ENCODE assay signal across 20 cellular contexts in genomic region chr3:125359700-125360099, GRCh38. TPM values are rescaled to one million over a fixed set of nuclear protein-coding genes. Genes with fewer than 3 reads are reported as not detected.
A peak's percentile ranks its signal among the peaks of the same experiment; 100 is the strongest.
DNase-seq lines count a peak whose midpoint lies in the region; ATAC-seq, FAIRE-seq and TF ChIP-seq lines count a peak whose summit lies in the region.
"Had no signal": no experiment of that assay in that cellular context is flagged by ENCODE, and none has a peak within 500 bp of the region (broad histone marks: within the 10 kb centered on the region; RNA-seq: fewer than 3 reads in every experiment).

No MANE protein-coding gene starts in this region.

- H3K27ac ChIP-seq in OCI-LY7 (ENCODE audit: low read depth, low read length, poor library complexity, severe bottlenecking) (no peak overlapping the region), neuronal stem cell (replicated peaks; ENCODE audit: low read length) (no peak overlapping the region), lower lobe of right lung (no peak overlapping the region)
- H3K27ac ChIP-seq: adrenal gland, dorsolateral prefrontal cortex, left lung, parathyroid adenoma, vagina had no signal

- no peak overlapping the region for H2BK5ac ChIP-seq in neuronal stem cell (ENCODE audit: low read length)

- peak overlapping the region; percentile 32; the same call in 1 of the 2 replicates for H3K4me2 ChIP-seq in OCI-LY7 (ENCODE audit: low read length)
- H3K4me2 ChIP-seq in neuronal stem cell (ENCODE audit: insufficient read depth, low read length, poor library complexity, severe bottlenecking) = no peak overlapping the region

- DNase-seq in T-helper 2 cell treated with Interferon-gamma antibody and Interleukin-4, amounts not matched to agents 5 μg/mL and 100 μg/mL, for 36 hours (ENCODE audit: low spot score) = no peak
- DNase-seq in T-helper 2 cell (no peak), GM12892 (ENCODE audit: insufficient read length) (no peak), OCI-LY7 (ENCODE audit: low spot score) (no peak), neuronal stem cell (ENCODE audit: low spot score) (no peak), HAP-1 (ENCODE audit: low spot score in 2 of 2) (no peak), erythroblast (lab: John Stamatoyannopoulos, UW) (no peak), lower lobe of right lung (no peak)
- DNase-seq: activated CD4-positive, alpha-beta T cell treated with anti-CD3 and anti-CD28 coated beads, Interleukin-2, amount 10 ng/mL, durations not matched to agents 7 days and 5 days; adrenal gland; dorsolateral prefrontal cortex; left lung; NCI-H2029 treated with DMSO at 0.1 percent for 48 hours; NCI-H82; stimulated activated CD4-positive, alpha-beta T cell treated with anti-CD3 and anti-CD28 coated beads, Interleukin-2, amount 100 ng/mL, for 48 hours had no signal

- peaks cover 33% of the 10 kb centered on the region for H4K20me1 ChIP-seq in OCI-LY7 (ENCODE audit: insufficient read depth, low read length)

- intact Hi-C loops in OCI-LY7 (cut with micrococcal nuclease; ENCODE audit: unreplicated experiment) = no loop called here
- intact Hi-C loops in lower lobe of right lung (cut with DNase I) = no loop called here

- H3K14ac ChIP-seq in neuronal stem cell (ENCODE audit: low read length) = no peak overlapping the region

- no peaks in the 10 kb centered on the region for H3K27me3 Mint-ChIP-seq in T-helper 2 cell treated with Interferon-gamma antibody and Interleukin-4, amounts not matched to agents 5 μg/mL and 100 μg/mL, for 36 hours (ENCODE audit: low read depth)
- H3K27me3 Mint-ChIP-seq: activated CD4-positive, alpha-beta T cell treated with anti-CD3 and anti-CD28 coated beads, Interleukin-2, amount 10 ng/mL, durations not matched to agents 7 days and 5 days had no signal

- H3K9me2 ChIP-seq in OCI-LY7 (ENCODE audit: insufficient read depth, low read length) = no peaks in the 10 kb centered on the region

- H3K36me3 Mint-ChIP-seq in T-helper 2 cell treated with Interferon-gamma antibody and Interleukin-4, amounts not matched to agents 5 μg/mL and 100 μg/mL, for 36 hours (ENCODE audit: low read depth) = peaks cover 6% of the 10 kb centered on the region

- in situ Hi-C loops in HAP-1 (cut with MboI; ENCODE audit: low sequenced_read_pairs) = no loop called here

- H3K36me3 ChIP-seq in OCI-LY7 (ENCODE audit: insufficient read depth, low read length) (peaks cover 22% of the 10 kb centered on the region), neuronal stem cell (replicated peaks in 1 of 2; ENCODE audit: control insufficient read depth in 2 of 2, insufficient read depth in 2 of 2, low read length in 2 of 2) (peaks cover 0 to 10% of the 10 kb centered on the region in 2 donors), HAP-1 (replicated peaks) (no peaks in the 10 kb centered on the region), lower lobe of right lung (no peaks in the 10 kb centered on the region)
- H3K36me3 ChIP-seq: adrenal gland, left lung, vagina had no signal

- H3K9me3 ChIP-seq in OCI-LY7 (ENCODE audit: low read length) (no peaks in the 10 kb centered on the region), neuronal stem cell (replicated peaks in 1 of 2; ENCODE audit: control insufficient read depth in 2 of 2, insufficient read depth in 1 of 2, low read depth in 1 of 2, low read length in 2 of 2) (no peaks in the 10 kb centered on the region), HAP-1 (no peaks in the 10 kb centered on the region), lower lobe of right lung (no peaks in the 10 kb centered on the region)
- H3K9me3 ChIP-seq: adrenal gland, left lung, vagina had no signal

- no TSS peak for BruUV-seq in OCI-LY7 (replicated peaks; lab: Mats Ljungman, UMichigan)

- no peak overlapping the region for H4K91ac ChIP-seq in neuronal stem cell (ENCODE audit: low read depth, low read length, poor library complexity)

- H2BK15ac ChIP-seq in neuronal stem cell (ENCODE audit: low read length) = no peak overlapping the region

- CTCF ChIA-PET in OCI-LY7 (lab: Charles Lee; ENCODE audit: unreplicated experiment) = no interaction called here

- peak; percentile 21 for FAIRE-seq in GM12892 (lab: Jason Lieb, UNC)
- FAIRE-seq: RCC 7860, TTC549 had no signal

- ATAC-seq in lower lobe of right lung = no peak
- ATAC-seq: esophagus mucosa, left lung had no signal

- H3K4me3 ChIP-seq in OCI-LY7 (ENCODE audit: low read depth, low read length, poor library complexity, severe bottlenecking) (no peak overlapping the region), neuronal stem cell (ENCODE audit: low read length in 2 of 2) (peak overlapping the region in 1 of 2 donors; percentile 69), HAP-1 (no peak overlapping the region), lower lobe of right lung (no peak overlapping the region)
- H3K4me3 ChIP-seq: adrenal gland, dorsolateral prefrontal cortex, left lung, vagina had no signal

- no peak overlapping the region for H2AK5ac ChIP-seq in neuronal stem cell (ENCODE audit: low read depth, low read length)

- H2BK12ac ChIP-seq in neuronal stem cell (ENCODE audit: low read length) = no peak overlapping the region

- H3K79me1 ChIP-seq in neuronal stem cell (ENCODE audit: low read depth, low read length) = peaks cover 5% of the 10 kb centered on the region

- peaks cover 30% of the 10 kb centered on the region for H3K4me1 Mint-ChIP-seq in T-helper 2 cell treated with Interferon-gamma antibody and Interleukin-4, amounts not matched to agents 5 μg/mL and 100 μg/mL, for 36 hours (ENCODE audit: low read depth)

- H3K9ac ChIP-seq in neuronal stem cell (ENCODE audit: low read depth, low read length, poor library complexity) = no peak overlapping the region
- H3K9ac ChIP-seq: parathyroid adenoma had no signal

- H3K4me1 ChIP-seq in OCI-LY7 (ENCODE audit: insufficient read depth, low read length, poor library complexity, severe bottlenecking) (peaks cover 31% of the 10 kb centered on the region), neuronal stem cell (ENCODE audit: control insufficient read depth in 2 of 2, insufficient read depth in 1 of 2, low read depth in 1 of 2, low read length in 2 of 2) (no peaks in the 10 kb centered on the region), HAP-1 (peaks cover 19% of the 10 kb centered on the region), lower lobe of right lung (peaks cover 22% of the 10 kb centered on the region)
- H3K4me1 ChIP-seq: parathyroid adenoma had no signal

- H3K4me3 Mint-ChIP-seq in T-helper 2 cell treated with Interferon-gamma antibody and Interleukin-4, amounts not matched to agents 5 μg/mL and 100 μg/mL, for 36 hours = no peak overlapping the region
- H3K4me3 Mint-ChIP-seq: activated CD4-positive, alpha-beta T cell treated with anti-CD3 and anti-CD28 coated beads, Interleukin-2, amount 10 ng/mL, durations not matched to agents 7 days and 5 days had no signal

- H2BK120ac ChIP-seq in neuronal stem cell (ENCODE audit: low read depth, low read length) = no peak overlapping the region

- no peak for TF ChIP-seq CTCF in OCI-LY7 (conservative IDR thresholded peaks at IDR 0.05; ENCODE audit: low read length)
- TF ChIP-seq CTCF in lower lobe of right lung (IDR thresholded peaks at IDR 0.05) = no peak

- POLR2A ChIA-PET in OCI-LY7 (lab: Charles Lee) = interaction anchor here (0.6 kb wide), 4 partner anchors 8 to 291 kb away, joined by 3 to 4 read pairs (median 3); no protein-coding TSS in a partner anchor

- WGBS in neuronal stem cell (ENCODE audit: extremely low coverage in 2 of 2, insufficient read length in 2 of 2, insufficient replicate concordance in 1 of 2), 2 donors = no CpG with 5 or more reads among the region's 9 CpGs

- H3K27me3 ChIP-seq in neuronal stem cell (ENCODE audit: control insufficient read depth in 3 of 3, insufficient read depth in 3 of 3, low read depth in 1 of 3, low read length in 3 of 3) = no peaks in the 10 kb centered on the region
- H3K27me3 ChIP-seq in HAP-1 (ENCODE audit: low read depth) = no peaks in the 10 kb centered on the region
- H3K27me3 ChIP-seq in lower lobe of right lung (ENCODE audit: low read depth) = no peaks in the 10 kb centered on the region
- H3K27me3 ChIP-seq: adrenal gland, dorsolateral prefrontal cortex, left lung, vagina had no signal

- TF ChIP-seq POLR2A in GM12892 (IDR thresholded peaks at IDR 0.05; ENCODE audit: low read depth, low read length) (no peak), erythroblast (IDR thresholded peaks at IDR 0.05; ENCODE audit: low read length) (no peak)

- H2AFZ ChIP-seq in OCI-LY7 (ENCODE audit: low read length) = no peak overlapping the region
- H2AFZ ChIP-seq in neuronal stem cell (ENCODE audit: low read length) = no peak overlapping the region
- H2AFZ ChIP-seq: parathyroid adenoma had no signal

- H3K9me3 Mint-ChIP-seq in T-helper 2 cell treated with Interferon-gamma antibody and Interleukin-4, amounts not matched to agents 5 μg/mL and 100 μg/mL, for 36 hours = no peaks in the 10 kb centered on the region
- H3K9me3 Mint-ChIP-seq: activated CD4-positive, alpha-beta T cell treated with anti-CD3 and anti-CD28 coated beads, Interleukin-2, amount 10 ng/mL, durations not matched to agents 7 days and 5 days had no signal

- no peak overlapping the region for H3K4ac ChIP-seq in neuronal stem cell (ENCODE audit: low read length)

- no peak overlapping the region for H3K18ac ChIP-seq in neuronal stem cell (ENCODE audit: low read length)

- no peak overlapping the region for H4K8ac ChIP-seq in neuronal stem cell (ENCODE audit: low read depth, low read length)

- peak overlapping the region; percentile 58 for H3K23ac ChIP-seq in neuronal stem cell (ENCODE audit: low read depth, low read length, poor library complexity)

- peak overlapping the region; percentile 22 for H3K27ac Mint-ChIP-seq in T-helper 2 cell treated with Interferon-gamma antibody and Interleukin-4, amounts not matched to agents 5 μg/mL and 100 μg/mL, for 36 hours
- H3K27ac Mint-ChIP-seq: activated CD4-positive, alpha-beta T cell treated with anti-CD3 and anti-CD28 coated beads, Interleukin-2, amount 10 ng/mL, durations not matched to agents 7 days and 5 days had no signal

- H3K79me2 ChIP-seq in OCI-LY7 (ENCODE audit: insufficient read depth, low read depth, low read length) = peaks cover 96% of the 10 kb centered on the region

RNA-seq across cellular contexts. Expression of gene ZNF148, which starts 15.4 kb away (rescaled TPM):
- 22.8 TPM for polyA plus RNA-seq in GM12892 (2012; ENCODE audit: missing spikeins)
- total RNA-seq in OCI-LY7 (2014; rRNA removed; shearing (Covaris generic)) = 19.8 and 20.9 TPM in 2 replicates
- total RNA-seq in OCI-LY7 (2022) (35.4 and 42.1 TPM in 2 replicates), lower lobe of right lung (48.2 TPM)
- polyA plus RNA-seq in neuronal stem cell (2013, experiment 1 of 2) = 17.2 TPM
- polyA plus RNA-seq in neuronal stem cell (2013, experiment 2 of 2) = 18.2 TPM
